7 cellular contexts compared by ENCODE assay signal in genomic region chr14:52695481-52696091, GRCh38. TPM values are rescaled to one million over a fixed set of nuclear protein-coding genes. Genes with fewer than 3 reads are reported as not detected.
DNase-seq lines count a peak whose midpoint lies in the region; ATAC-seq and TF ChIP-seq lines count a peak whose summit lies in the region.

Gene ERO1A (minus strand): TSS chr14:52695558. CDS start chr14:52695481, 77 bp downstream.

- peak within 1 kb of the TSS; percentile 98 for H3K4me3 Mint-ChIP-seq in T-helper 2 cell treated with Interferon-gamma antibody and Interleukin-4, amounts not matched to agents 5 μg/mL and 100 μg/mL, for 36 hours

- H4K20me1 ChIP-seq in hepatocyte (ENCODE audit: insufficient read depth, poor library complexity, severe bottlenecking): peaks cover 24% of the 10 kb centered on the region

- peaks cover 21% of the 10 kb centered on the region for H3K4me1 ChIP-seq in hepatocyte (ENCODE audit: insufficient read depth)

- peaks cover 30% of the 10 kb centered on the region for H3K36me3 Mint-ChIP-seq in T-helper 2 cell treated with Interferon-gamma antibody and Interleukin-4, amounts not matched to agents 5 μg/mL and 100 μg/mL, for 36 hours (ENCODE audit: low read depth)

- peak within 1 kb of the TSS; percentile 16 for H2AFZ ChIP-seq in hepatocyte

- H3K79me2 ChIP-seq in hepatocyte: peaks cover 40% of the 10 kb centered on the region

- H3K4me1 Mint-ChIP-seq in T-helper 2 cell treated with Interferon-gamma antibody and Interleukin-4, amounts not matched to agents 5 μg/mL and 100 μg/mL, for 36 hours (ENCODE audit: low read depth): peaks cover 28% of the 10 kb centered on the region

- H3K27ac Mint-ChIP-seq in T-helper 2 cell treated with Interferon-gamma antibody and Interleukin-4, amounts not matched to agents 5 μg/mL and 100 μg/mL, for 36 hours: peak within 1 kb of the TSS; percentile 100

- DNase-seq in NCI-H1417 treated with DMSO at 0.1 percent for 48 hours (lab: John Stamatoyannopoulos, UW): peak; percentile 33
- DNase-seq in T-helper 2 cell treated with Interferon-gamma antibody and Interleukin-4, amounts not matched to agents 5 μg/mL and 100 μg/mL, for 36 hours (ENCODE audit: low spot score): peak; percentile 81
- peak; percentile 35 for DNase-seq in astrocyte of the cerebellum (ENCODE audit: low read depth)
- peak; percentile 93 for DNase-seq in hepatocyte (ENCODE audit: low spot score)
- peak; percentile 54 for DNase-seq in retinal pigment epithelial cell (ENCODE audit: low read depth)

- no peaks in the 10 kb centered on the region for H3K36me3 ChIP-seq in hepatocyte (replicated peaks; ENCODE audit: insufficient read depth, low read depth)

- no peaks in the 10 kb centered on the region for H3K9me2 ChIP-seq in hepatocyte (replicated peaks; ENCODE audit: insufficient read depth)

- H3K27ac ChIP-seq in hepatocyte: peak within 1 kb of the TSS; percentile 98

- WGBS in hepatocyte (ENCODE audit: low lambda C conversion rate, missing lambda C conversion rate): under 1% methylated on average over 26 of the region's 78 CpGs

- ATAC-seq in GM18498 (IDR thresholded peaks at IDR 0.05; ENCODE audit: unreplicated experiment) (peak; percentile 79), HG02798 (IDR thresholded peaks at IDR 0.05; ENCODE audit: poor library complexity, unreplicated experiment) (peak; percentile 83)

- H3K27me3 Mint-ChIP-seq in T-helper 2 cell treated with Interferon-gamma antibody and Interleukin-4, amounts not matched to agents 5 μg/mL and 100 μg/mL, for 36 hours (ENCODE audit: low read depth): no peaks in the 10 kb centered on the region

- no peak for TF ChIP-seq CTCF in astrocyte of the cerebellum (IDR thresholded peaks at IDR 0.05; ENCODE audit: low read depth, low read length, missing control alignments)
- TF ChIP-seq CTCF in hepatocyte (IDR thresholded peaks at IDR 0.05; ENCODE audit: poor library complexity): no peak
- TF ChIP-seq CTCF in retinal pigment epithelial cell (conservative IDR thresholded peaks at IDR 0.05; ENCODE audit: low read depth, low read length): no peak

- H3K9me3 ChIP-seq in hepatocyte (ENCODE audit: low read depth): no peaks in the 10 kb centered on the region

- no peaks in the 10 kb centered on the region for H3K9me3 Mint-ChIP-seq in T-helper 2 cell treated with Interferon-gamma antibody and Interleukin-4, amounts not matched to agents 5 μg/mL and 100 μg/mL, for 36 hours

- no peaks in the 10 kb centered on the region for H3K27me3 ChIP-seq in hepatocyte

- peak within 1 kb of the TSS; percentile 77 for H3K4me2 ChIP-seq in hepatocyte

- H3K4me3 ChIP-seq in astrocyte of the cerebellum (ENCODE audit: low read depth, low read length): peak within 1 kb of the TSS; percentile 86
- peak within 1 kb of the TSS; percentile 82 for H3K4me3 ChIP-seq in hepatocyte
- peak within 1 kb of the TSS; percentile 73 for H3K4me3 ChIP-seq in retinal pigment epithelial cell (ENCODE audit: low read length)

- in situ Hi-C loops in astrocyte of the cerebellum (cut with HindIII; ENCODE audit: low sequenced_read_pairs): no loop called here

RNA-seq across cellular contexts. Expression of gene ERO1A, which starts in this region (rescaled TPM):
- total RNA-seq in hepatocyte: 80.6 and 91.1 TPM in 2 replicates
- polyA plus RNA-seq in hepatocyte: 32.2 and 41.6 TPM in 2 replicates

Comparison
In these comparisons a context has a peak if more than half of its experiments do, and no peak if none do; other contexts are left out.
1. Peak in every context shown above with its lines: DNase-seq, ATAC-seq, H3K4me3 ChIP-seq and H3K27ac ChIP-seq.
2. DNase-seq: peak in every context shown above with its lines; median percentile 93 in hepatocyte; 81 in T-helper 2 cell treated with Interferon-gamma antibody and Interleukin-4, amounts not matched to agents 5 μg/mL and 100 μg/mL, for 36 hours; 54 in retinal pigment epithelial cell; 35 in astrocyte of the cerebellum; 33 in NCI-H1417 treated with DMSO at 0.1 percent for 48 hours.